In genomic region chr3:58238830-58239229, GRCh38 we compare ENCODE assay signal across 2 cellular contexts.
TF ChIP-seq lines count a peak whose summit lies in the region.

No MANE protein-coding gene starts in this region.

TF ChIP-seq in K562, 482 proteins besides CTCF, POLR2A, EP300 and RAD21 (continued from another document):
- no peak for TF ChIP-seq MAFK (IDR thresholded peaks at IDR 0.05; ENCODE audit: low read length)

TF ChIP-seq in HEK293T, 16 proteins besides CTCF, POLR2A, EP300 and RAD21 (continued from another document):
- no peak for TF ChIP-seq PKNOX1 (IDR thresholded peaks at IDR 0.05)
- no peak for TF ChIP-seq BHLHE40 (IDR thresholded peaks at IDR 0.05; ENCODE audit: borderline replicate concordance)
- TF ChIP-seq SUZ12 (IDR thresholded peaks at IDR 0.05) = no peak
